Comparison of ENCODE assay signal across 15 cellular contexts in the genomic region with DNA sequence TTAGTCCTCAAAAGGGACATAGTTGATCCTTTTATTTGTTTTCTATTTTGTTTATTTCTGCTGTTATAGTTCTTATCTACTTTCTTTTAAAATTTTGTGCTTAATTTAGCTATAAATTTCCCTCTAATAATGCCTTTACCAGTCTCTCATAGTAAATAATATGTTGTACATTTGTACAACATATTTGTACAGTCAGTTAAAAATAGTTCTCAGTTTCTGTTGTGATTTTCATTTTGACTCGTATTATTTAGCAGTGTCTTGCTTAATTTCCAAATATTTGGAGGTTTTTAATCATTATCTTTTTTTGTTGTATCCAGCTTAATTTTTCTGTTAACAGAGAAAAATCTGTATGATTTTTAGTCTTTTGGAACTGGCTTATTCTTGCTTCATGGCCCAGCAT.
"Had no signal": no experiment of that assay in that cellular context is flagged by ENCODE, and none has a peak within 500 bp of the region (broad histone marks: within the 10 kb centered on the region; RNA-seq: fewer than 3 reads in every experiment).

No MANE protein-coding gene starts in this region.

- H3K9me3 ChIP-seq: esophagus muscularis mucosa, left ventricle myocardium inferior, lower lobe of right lung, right atrium auricular region, sigmoid colon, uterus had no signal

- H3K36me3 ChIP-seq: esophagus muscularis mucosa, left ventricle myocardium inferior, lower lobe of right lung, right atrium auricular region, sigmoid colon, uterus had no signal

- ATAC-seq: left cardiac atrium, lower lobe of right lung, natural killer cell had no signal

- FAIRE-seq: keratinocyte had no signal

- H3K4me1 ChIP-seq: esophagus muscularis mucosa, lower lobe of right lung, uterus had no signal

- H3K27me3 ChIP-seq: esophagus muscularis mucosa, right atrium auricular region, sigmoid colon, uterus had no signal

- H3K27ac ChIP-seq: epithelial cell of prostate, esophagus muscularis mucosa, left ventricle myocardium inferior, lower lobe of right lung, right atrium auricular region, sigmoid colon, skin epidermis, uterus had no signal

- DNase-seq: effector memory CD4-positive, alpha-beta T cell; immature natural killer cell; left cardiac atrium; left ventricle myocardium inferior; lower lobe of right lung; natural killer cell; sigmoid colon; stimulated activated CD4-positive, alpha-beta T cell treated with anti-CD3 and anti-CD28 coated beads, Interleukin-2, amount 100 ng/mL, for 48 hours; stimulated activated naive CD4-positive, alpha-beta T cell treated with Interleukin-2 at 50 U/mL for 16 hours; uterus had no signal

- H3K4me3 ChIP-seq: esophagus muscularis mucosa, left ventricle myocardium inferior, lower lobe of right lung, right atrium auricular region, sigmoid colon, skin epidermis, uterus had no signal
